In genomic region chr12:122411537-122411936, GRCh38 we compare ENCODE assay signal across 17 cellular contexts. TPM values are rescaled to one million over a fixed set of nuclear protein-coding genes. Genes with fewer than 3 reads are reported as not detected.
DNase-seq lines count a peak whose midpoint lies in the region; ATAC-seq, FAIRE-seq and TF ChIP-seq lines count a peak whose summit lies in the region.
"Had no signal": no experiment of that assay in that cellular context is flagged by ENCODE, and none has a peak within 500 bp of the region (broad histone marks: within the 10 kb centered on the region; RNA-seq: fewer than 3 reads in every experiment).

No MANE protein-coding gene starts in this region.

- H3K36me3 ChIP-seq in mammary epithelial cell (ENCODE audit: insufficient read depth, low read length) (no peaks in the 10 kb centered on the region), muscle layer of colon (ENCODE audit: insufficient read depth, low read length) (no peaks in the 10 kb centered on the region), spleen (peaks cover 0 to 2% (median 0%) of the 10 kb centered on the region in 6 donors)
- H3K36me3 ChIP-seq: BE2C had no signal

- H3K4me3 ChIP-seq in mammary epithelial cell (replicated peaks in 1 of 3; ENCODE audit: insufficient read depth in 1 of 3, low read depth in 2 of 3, low read length in 3 of 3) (no peak overlapping the region), muscle layer of colon (ENCODE audit: low read depth in 1 of 2, low read length in 2 of 2) (no peak overlapping the region), spleen (no peak overlapping the region)
- H3K4me3 ChIP-seq: left lung, tibial nerve had no signal

- no peak overlapping the region for H3K4me3 Mint-ChIP-seq in MCF 10A (ENCODE audit: unreplicated experiment)
- H3K4me3 Mint-ChIP-seq in activated T-helper 17 cell treated with anti-CD3 and anti-CD28 coated beads, Interleukin-2, amount 50 U/mL, for 72 hours = peak overlapping the region; percentile 83
- H3K4me3 Mint-ChIP-seq: H9, nephron had no signal

- H3K9me3 ChIP-seq in mammary epithelial cell (replicated peaks; ENCODE audit: insufficient read depth, low read length) (no peaks in the 10 kb centered on the region), muscle layer of colon (ENCODE audit: low read length) (no peaks in the 10 kb centered on the region), spleen (no peaks in the 10 kb centered on the region)
- H3K9me3 ChIP-seq: BE2C, left lung, tibial nerve had no signal

- POLR2A ChIA-PET in MCF 10A (lab: Yijun Ruan, JAX) = interaction anchor here (1.2 to 1.7 kb wide), 3 partner anchors 9 to 12 kb away, joined by 3 to 7 read pairs (median 4); no protein-coding TSS in a partner anchor

- no peak for TF ChIP-seq POLR2A in spleen (IDR thresholded peaks at IDR 0.05)

- H3K36me3 Mint-ChIP-seq in MCF 10A (ENCODE audit: insufficient read depth, unreplicated experiment) = peaks cover 8% of the 10 kb centered on the region
- peaks cover 6% of the 10 kb centered on the region for H3K36me3 Mint-ChIP-seq in activated T-helper 17 cell treated with anti-CD3 and anti-CD28 coated beads, Interleukin-2, amount 50 U/mL, for 72 hours (ENCODE audit: low read depth)

- H3K4me2 ChIP-seq in mammary epithelial cell (ENCODE audit: insufficient read depth, low read depth, low read length) = no peak overlapping the region

- ATAC-seq in activated T-helper 17 cell treated with anti-CD3 and anti-CD28 coated beads, Interleukin-2, amount 50 U/mL, for 72 hours (replicated peaks) = no peak
- ATAC-seq in GM19328 (IDR thresholded peaks at IDR 0.05; ENCODE audit: unreplicated experiment) = no peak
- ATAC-seq: left lung had no signal

- intact Hi-C loops in MCF 10A (cut with micrococcal nuclease) = no loop called here
- intact Hi-C loops in mammary epithelial cell (cut with micrococcal nuclease) = no loop called here
- intact Hi-C loops in spleen (cut with DNase I; ENCODE audit: low total_unique reads) = no loop called here

- H3K27ac Mint-ChIP-seq in MCF 10A (ENCODE audit: low read depth, unreplicated experiment) = peak overlapping the region; percentile 61
- peak overlapping the region; percentile 98 for H3K27ac Mint-ChIP-seq in activated T-helper 17 cell treated with anti-CD3 and anti-CD28 coated beads, Interleukin-2, amount 50 U/mL, for 72 hours
- H3K27ac Mint-ChIP-seq: H9, nephron had no signal

- peaks cover 21% of the 10 kb centered on the region for H3K4me1 Mint-ChIP-seq in MCF 10A (ENCODE audit: insufficient read depth, unreplicated experiment)
- peaks cover 14% of the 10 kb centered on the region for H3K4me1 Mint-ChIP-seq in activated T-helper 17 cell treated with anti-CD3 and anti-CD28 coated beads, Interleukin-2, amount 50 U/mL, for 72 hours

- no peaks in the 10 kb centered on the region for H4K20me1 ChIP-seq in mammary epithelial cell (ENCODE audit: insufficient read depth, low read length)

- in situ Hi-C loops in mammary epithelial cell (cut with MboI; ENCODE audit: low sequenced_read_pairs in 2 of 2) = no loop called here

- no peak overlapping the region for H3K9ac ChIP-seq in mammary epithelial cell (ENCODE audit: insufficient read depth, low read length)
- H3K9ac ChIP-seq in muscle layer of colon (ENCODE audit: low read length) = no peak overlapping the region

- no peaks in the 10 kb centered on the region for H3K27me3 Mint-ChIP-seq in MCF 10A (ENCODE audit: insufficient read depth, unreplicated experiment)
- no peaks in the 10 kb centered on the region for H3K27me3 Mint-ChIP-seq in activated T-helper 17 cell treated with anti-CD3 and anti-CD28 coated beads, Interleukin-2, amount 50 U/mL, for 72 hours
- H3K27me3 Mint-ChIP-seq: effector memory CD8-positive, alpha-beta T cell had no signal

- CTCF ChIA-PET in MCF 10A (lab: Yijun Ruan, JAX) (interaction anchor here (0.7 kb wide), 1 partner anchor 1763 kb away, joined by 4 read pairs; no protein-coding TSS in a partner anchor), mammary epithelial cell (lab: Charles Lee; ENCODE audit: low non-redundant PET) (no interaction called here)

- WGBS in mammary epithelial cell (ENCODE audit: low coverage, missing lambda C conversion rate) = 71% methylated on average over 3 of the region's 3 CpGs
- WGBS in spleen, 5 donors = 87 to 99% (median 95%) methylated on average over 3 of the region's 3 CpGs

- no peak overlapping the region for H2AFZ ChIP-seq in mammary epithelial cell (ENCODE audit: low read depth, low read length)

- DNase-seq in MCF 10A (ENCODE audit: unreplicated experiment) (no peak), mammary epithelial cell (no peak), RCC 7860 (ENCODE audit: low spot score) (no peak), kidney tubule cell (ENCODE audit: low spot score) (no peak), spleen (no peak)
- DNase-seq: activated CD4-positive, alpha-beta T cell treated with anti-CD3 and anti-CD28 coated beads for 4 hours; BE2C; DMS79; effector memory CD8-positive, alpha-beta T cell; H9; left lung had no signal

- no peak for TF ChIP-seq CTCF in MCF 10A (IDR thresholded peaks at IDR 0.05; ENCODE audit: unreplicated experiment)
- no peak for TF ChIP-seq CTCF in mammary epithelial cell (conservative IDR thresholded peaks at IDR 0.05 in 1 of 2, IDR thresholded peaks at IDR 0.05 in 1 of 2; ENCODE audit: extremely low read depth in 1 of 2, insufficient read depth in 1 of 2, low read depth in 1 of 2, low read length in 2 of 2)
- TF ChIP-seq CTCF in spleen (IDR thresholded peaks at IDR 0.05 in 8 of 11, conservative IDR thresholded peaks at IDR 0.05 in 3 of 11) = no peak

- BruUV-seq in MCF 10A (replicated peaks; lab: Mats Ljungman, UMichigan) = no TSS peak
- BruUV-seq in mammary epithelial cell (replicated peaks; lab: Mats Ljungman, UMichigan) = no TSS peak

- peaks cover 84% of the 10 kb centered on the region for H3K79me2 ChIP-seq in mammary epithelial cell (ENCODE audit: insufficient read depth, low read length)

- H3K27me3 ChIP-seq in mammary epithelial cell (ENCODE audit: insufficient read depth, low read length) (no peaks in the 10 kb centered on the region), muscle layer of colon (ENCODE audit: control insufficient read depth in 1 of 2, insufficient read depth in 2 of 2, low read length in 2 of 2) (no peaks in the 10 kb centered on the region), spleen (replicated peaks in 1 of 7) (no peaks in the 10 kb centered on the region)
- H3K27me3 ChIP-seq: BE2C, left lung, tibial nerve had no signal

- H3K27ac ChIP-seq in mammary epithelial cell (ENCODE audit: insufficient read depth, low read depth, low read length) (no peak overlapping the region), muscle layer of colon (ENCODE audit: low read depth, low read length) (peak overlapping the region; percentile 39), spleen (peak overlapping the region in 2 of 8 donors; percentile 56 to 77)
- H3K27ac ChIP-seq: left lung had no signal

- H3K9me3 Mint-ChIP-seq in MCF 10A (ENCODE audit: unreplicated experiment) = no peaks in the 10 kb centered on the region
- no peaks in the 10 kb centered on the region for H3K9me3 Mint-ChIP-seq in activated T-helper 17 cell treated with anti-CD3 and anti-CD28 coated beads, Interleukin-2, amount 50 U/mL, for 72 hours
- H3K9me3 Mint-ChIP-seq: effector memory CD8-positive, alpha-beta T cell; H9; nephron had no signal

- H3K4me1 ChIP-seq in mammary epithelial cell (ENCODE audit: insufficient read depth, low read length) (no peaks in the 10 kb centered on the region), muscle layer of colon (ENCODE audit: insufficient read depth, low read length) (peaks cover 41% of the 10 kb centered on the region), spleen (peaks cover 17 to 65% (median 24%) of the 10 kb centered on the region in 6 donors)
- H3K4me1 ChIP-seq: BE2C had no signal

- dilution Hi-C loops in mammary epithelial cell (cut with HindIII; ENCODE audit: low sequenced_read_pairs) = no loop called here

- FAIRE-seq in RCC 7860 (lab: Jason Lieb, UNC) = no peak
- FAIRE-seq: bronchial epithelial cell had no signal

RNA-seq across cellular contexts. Expression of gene CLIP1, which starts 10.9 kb away (rescaled TPM):
- total RNA-seq in MCF 10A (2022) (92.6 and 115 TPM in 2 replicates), mammary epithelial cell (10 to 100 TPM; 86.1 to 97.4 TPM), spleen (10 to 100 TPM; 54.7 to 80.2 (median 60.4) TPM)
- polyA plus RNA-seq in mammary epithelial cell (38.0 TPM), spleen (10 to 100 TPM in 1 of 3 donors, 1 to 10 TPM in 2; 7.8 to 13.1 (median 9.7) TPM)
- polyA minus RNA-seq in mammary epithelial cell = 72.3 TPM
- total RNA-seq in activated T-helper 17 cell treated with anti-CD3 and anti-CD28 coated beads, Interleukin-2, amount 50 U/mL, for 72 hours = 10 to 100 TPM; 61.0 to 86.1 TPM
